In genomic region chr17:82844796-82845162, GRCh38 we compare ENCODE assay signal across 20 cellular contexts. TPM values are rescaled to one million over a fixed set of nuclear protein-coding genes. Genes with fewer than 3 reads are reported as not detected.
DNase-seq lines count a peak whose midpoint lies in the region; ATAC-seq and TF ChIP-seq lines count a peak whose summit lies in the region.
"Had no signal": no experiment of that assay in that cellular context is flagged by ENCODE, and none has a peak within 500 bp of the region (broad histone marks: within the 10 kb centered on the region; RNA-seq: fewer than 3 reads in every experiment).

No MANE protein-coding gene starts in this region.

- no peak overlapping the region for H2AFZ ChIP-seq in neural progenitor cell (replicated peaks)

- H3K27ac ChIP-seq in neural progenitor cell (no peak overlapping the region), vagina (no peak overlapping the region)
- H3K27ac ChIP-seq: neutrophil had no signal

- CTCF ChIA-PET in activated CD8-positive, alpha-beta T cell treated with anti-CD3 and anti-CD28 coated beads, Interleukin-2, amount 10 ng/mL, durations not matched to agents 7 days and 5 days (lab: Charles Lee) = interaction anchor here (1.1 to 1.2 kb wide), 2 partner anchors 10 to 31 kb away, joined by 4 read pairs; no protein-coding TSS in a partner anchor

- DNase-seq in stimulated activated naive CD8-positive, alpha-beta T cell treated with anti-CD3 and anti-CD28 coated beads, Interleukin-15, amount 100 ng/mL, for 72 hours = no peak
- no peak for DNase-seq in stimulated activated naive CD8-positive, alpha-beta T cell treated with anti-CD3 and anti-CD28 coated beads, Interleukin-15, Interleukin-2, amounts not matched to agents 100 U/mL and 50 U/mL, for 24 hours
- DNase-seq in chondrocyte (ENCODE audit: low spot score) (peak; percentile 56), neural progenitor cell (ENCODE audit: low spot score) (no peak), NCI-H1930 (lab: John Stamatoyannopoulos, UW) (no peak), vagina (ENCODE audit: extremely low spot score in 2 of 2) (no peak)
- no peak for DNase-seq in activated CD8-positive, alpha-beta T cell treated with anti-CD3 and anti-CD28 coated beads, Interleukin-2, amount 10 ng/mL, durations not matched to agents 7 days and 5 days
- DNase-seq: activated CD8-positive, alpha-beta memory T cell treated with anti-CD3 and anti-CD28 coated beads, Interleukin-2, amount 50 U/mL, for 48 hours; effector memory CD4-positive, alpha-beta T cell; foreskin melanocyte; HFFc6; mesenchymal stem cell; MM.1S; SIG-M5; stimulated activated naive CD4-positive, alpha-beta T cell; T-helper 2 cell had no signal

- no peaks in the 10 kb centered on the region for H3K79me2 ChIP-seq in neural progenitor cell (ENCODE audit: low read depth)

- H3K36me3 ChIP-seq in neural progenitor cell = no peaks in the 10 kb centered on the region
- no peaks in the 10 kb centered on the region for H3K36me3 ChIP-seq in vagina
- H3K36me3 ChIP-seq: neutrophil had no signal

- no peak for TF ChIP-seq POLR2A in vagina (IDR thresholded peaks at IDR 0.05)

- H3K9me3 ChIP-seq in neural progenitor cell (ENCODE audit: low read depth) (no peaks in the 10 kb centered on the region), vagina (no peaks in the 10 kb centered on the region)
- H3K9me3 ChIP-seq: neutrophil had no signal

- H3K9me3 Mint-ChIP-seq in stimulated activated naive CD8-positive, alpha-beta T cell treated with anti-CD3 and anti-CD28 coated beads, Interleukin-15, amount 100 ng/mL, for 72 hours = no peaks in the 10 kb centered on the region
- H3K9me3 Mint-ChIP-seq in chondrocyte (ENCODE audit: low read depth) = no peaks in the 10 kb centered on the region
- no peaks in the 10 kb centered on the region for H3K9me3 Mint-ChIP-seq in neural progenitor cell
- H3K9me3 Mint-ChIP-seq in activated CD8-positive, alpha-beta T cell treated with anti-CD3 and anti-CD28 coated beads, Interleukin-2, amount 10 ng/mL, durations not matched to agents 7 days and 5 days (ENCODE audit: insufficient read depth) = no peaks in the 10 kb centered on the region
- H3K9me3 Mint-ChIP-seq: HFFc6 had no signal

- peaks cover 2% of the 10 kb centered on the region for H4K20me1 ChIP-seq in neural progenitor cell (ENCODE audit: low read depth)

- no peak overlapping the region for H3K4me2 ChIP-seq in neural progenitor cell

- no peak overlapping the region for H3K9ac ChIP-seq in neural progenitor cell

- H3F3A ChIP-seq in neural progenitor cell (ENCODE audit: low read depth) = no peaks in the 10 kb centered on the region

- H3K4me3 ChIP-seq in neural progenitor cell = no peak overlapping the region
- no peak overlapping the region for H3K4me3 ChIP-seq in vagina

- H3K36me3 Mint-ChIP-seq in chondrocyte (ENCODE audit: low read depth) (peaks cover 9% of the 10 kb centered on the region), neural progenitor cell (peaks cover 16% of the 10 kb centered on the region)
- peaks cover 8% of the 10 kb centered on the region for H3K36me3 Mint-ChIP-seq in activated CD8-positive, alpha-beta T cell treated with anti-CD3 and anti-CD28 coated beads, Interleukin-2, amount 10 ng/mL, durations not matched to agents 7 days and 5 days (ENCODE audit: low read depth)

- no peak for TF ChIP-seq CTCF in chondrocyte (IDR thresholded peaks at IDR 0.05)
- no peak for TF ChIP-seq CTCF in neural progenitor cell (IDR thresholded peaks at IDR 0.05)
- TF ChIP-seq CTCF in vagina (IDR thresholded peaks at IDR 0.05) = no peak

- intact Hi-C loops in vagina (cut with DNase I) = loop anchor here (5.0 kb wide), 1 partner anchor 47 kb away; no protein-coding TSS in a partner anchor

- peaks cover 25% of the 10 kb centered on the region for H3K4me1 Mint-ChIP-seq in stimulated activated naive CD8-positive, alpha-beta T cell treated with anti-CD3 and anti-CD28 coated beads, Interleukin-15, amount 100 ng/mL, for 72 hours
- H3K4me1 Mint-ChIP-seq in chondrocyte (ENCODE audit: low read depth) = peaks cover 3% of the 10 kb centered on the region
- peaks cover 5% of the 10 kb centered on the region for H3K4me1 Mint-ChIP-seq in neural progenitor cell
- H3K4me1 Mint-ChIP-seq in activated CD8-positive, alpha-beta T cell treated with anti-CD3 and anti-CD28 coated beads, Interleukin-2, amount 10 ng/mL, durations not matched to agents 7 days and 5 days (ENCODE audit: low read depth) = peaks cover 13% of the 10 kb centered on the region

- no peak for ATAC-seq in stimulated activated naive CD8-positive, alpha-beta T cell treated with anti-CD3 and anti-CD28 coated beads, Interleukin-15, amount 100 ng/mL, for 72 hours
- no peak for ATAC-seq in stimulated activated naive CD8-positive, alpha-beta T cell treated with anti-CD3 and anti-CD28 coated beads, Interleukin-15, Interleukin-2, amounts not matched to agents 100 U/mL and 50 U/mL, for 24 hours
- no peak for ATAC-seq in activated CD8-positive, alpha-beta T cell treated with anti-CD3 and anti-CD28 coated beads, Interleukin-2, amount 10 ng/mL, durations not matched to agents 7 days and 5 days
- ATAC-seq: activated CD4-positive, CD25-positive, alpha-beta regulatory T cell treated with anti-CD3 and anti-CD28 coated beads, Interleukin-2, amount 50 U/mL, for 24 hours had no signal

- no peaks in the 10 kb centered on the region for H3K27me3 ChIP-seq in neural progenitor cell
- H3K27me3 ChIP-seq in vagina = no peaks in the 10 kb centered on the region
- H3K27me3 ChIP-seq: neutrophil had no signal

- H3K27ac Mint-ChIP-seq in stimulated activated naive CD8-positive, alpha-beta T cell treated with anti-CD3 and anti-CD28 coated beads, Interleukin-15, amount 100 ng/mL, for 72 hours = peak overlapping the region; percentile 74 to 93
- H3K27ac Mint-ChIP-seq in chondrocyte (ENCODE audit: unreplicated experiment) = no peak overlapping the region
- H3K27ac Mint-ChIP-seq in neural progenitor cell = peak overlapping the region; percentile 75
- no peak overlapping the region for H3K27ac Mint-ChIP-seq in activated CD8-positive, alpha-beta T cell treated with anti-CD3 and anti-CD28 coated beads, Interleukin-2, amount 10 ng/mL, durations not matched to agents 7 days and 5 days
- H3K27ac Mint-ChIP-seq: activated naive CD8-positive, alpha-beta T cell; B cell; HFFc6 had no signal

- H3K27me3 Mint-ChIP-seq in stimulated activated naive CD8-positive, alpha-beta T cell treated with anti-CD3 and anti-CD28 coated beads, Interleukin-15, amount 100 ng/mL, for 72 hours = no peaks in the 10 kb centered on the region
- no peaks in the 10 kb centered on the region for H3K27me3 Mint-ChIP-seq in chondrocyte (ENCODE audit: low read depth)
- no peaks in the 10 kb centered on the region for H3K27me3 Mint-ChIP-seq in neural progenitor cell (ENCODE audit: insufficient read depth, low read depth)
- H3K27me3 Mint-ChIP-seq in activated CD8-positive, alpha-beta T cell treated with anti-CD3 and anti-CD28 coated beads, Interleukin-2, amount 10 ng/mL, durations not matched to agents 7 days and 5 days (ENCODE audit: low read depth) = no peaks in the 10 kb centered on the region
- H3K27me3 Mint-ChIP-seq: activated naive CD8-positive, alpha-beta T cell had no signal

- POLR2A ChIA-PET in activated CD8-positive, alpha-beta T cell treated with anti-CD3 and anti-CD28 coated beads, Interleukin-2, amount 10 ng/mL, durations not matched to agents 7 days and 5 days (lab: Charles Lee) = interaction anchor here (0.6 kb wide), 1 partner anchor 13 kb away, joined by 3 read pairs; no protein-coding TSS in a partner anchor

- no peak overlapping the region for H3K4me3 Mint-ChIP-seq in stimulated activated naive CD8-positive, alpha-beta T cell treated with anti-CD3 and anti-CD28 coated beads, Interleukin-15, amount 100 ng/mL, for 72 hours
- H3K4me3 Mint-ChIP-seq in chondrocyte (ENCODE audit: unreplicated experiment) = peak overlapping the region; percentile 74
- no peak overlapping the region for H3K4me3 Mint-ChIP-seq in neural progenitor cell
- no peak overlapping the region for H3K4me3 Mint-ChIP-seq in activated CD8-positive, alpha-beta T cell treated with anti-CD3 and anti-CD28 coated beads, Interleukin-2, amount 10 ng/mL, durations not matched to agents 7 days and 5 days
- H3K4me3 Mint-ChIP-seq: activated naive CD8-positive, alpha-beta T cell; B cell; HFFc6 had no signal

- peaks cover 9% of the 10 kb centered on the region for H3K4me1 ChIP-seq in neural progenitor cell
- peaks cover 14% of the 10 kb centered on the region for H3K4me1 ChIP-seq in vagina

RNA-seq across cellular contexts. Expression of gene ZNF750, which starts 5.0 kb away (rescaled TPM):
- total RNA-seq in chondrocyte (not detected in 3 replicates), neural progenitor cell (ENCODE audit: low replicate concordance) (not detected in 2 replicates), vagina (83.0 TPM)
- total RNA-seq in activated CD8-positive, alpha-beta T cell treated with anti-CD3 and anti-CD28 coated beads, Interleukin-2, amount 10 ng/mL, durations not matched to agents 7 days and 5 days = not detected
- total RNA-seq: B cell, HFFc6 had no signal

Comparison
In these comparisons a context has a peak if more than half of its experiments do, and no peak if none do; other contexts are left out.
1. H3K27ac Mint-ChIP-seq: peak in stimulated activated naive CD8-positive, alpha-beta T cell treated with anti-CD3 and anti-CD28 coated beads, Interleukin-15, amount 100 ng/mL, for 72 hours (2 of 2) and neural progenitor cell (single experiment); none in chondrocyte (single experiment) and activated CD8-positive, alpha-beta T cell treated with anti-CD3 and anti-CD28 coated beads, Interleukin-2, amount 10 ng/mL, durations not matched to agents 7 days and 5 days (single experiment).
2. RNA of gene ZNF750, which starts 5.0 kb away (total RNA-seq): 83.0 TPM in vagina (single experiment); not detected in chondrocyte, not detected in neural progenitor cell and not detected in activated CD8-positive, alpha-beta T cell treated with anti-CD3 and anti-CD28 coated beads, Interleukin-2, amount 10 ng/mL, durations not matched to agents 7 days and 5 days; every median in the first group is over 10 times any median in the second.